8 cellular contexts compared by ENCODE assay signal in the genomic region with DNA sequence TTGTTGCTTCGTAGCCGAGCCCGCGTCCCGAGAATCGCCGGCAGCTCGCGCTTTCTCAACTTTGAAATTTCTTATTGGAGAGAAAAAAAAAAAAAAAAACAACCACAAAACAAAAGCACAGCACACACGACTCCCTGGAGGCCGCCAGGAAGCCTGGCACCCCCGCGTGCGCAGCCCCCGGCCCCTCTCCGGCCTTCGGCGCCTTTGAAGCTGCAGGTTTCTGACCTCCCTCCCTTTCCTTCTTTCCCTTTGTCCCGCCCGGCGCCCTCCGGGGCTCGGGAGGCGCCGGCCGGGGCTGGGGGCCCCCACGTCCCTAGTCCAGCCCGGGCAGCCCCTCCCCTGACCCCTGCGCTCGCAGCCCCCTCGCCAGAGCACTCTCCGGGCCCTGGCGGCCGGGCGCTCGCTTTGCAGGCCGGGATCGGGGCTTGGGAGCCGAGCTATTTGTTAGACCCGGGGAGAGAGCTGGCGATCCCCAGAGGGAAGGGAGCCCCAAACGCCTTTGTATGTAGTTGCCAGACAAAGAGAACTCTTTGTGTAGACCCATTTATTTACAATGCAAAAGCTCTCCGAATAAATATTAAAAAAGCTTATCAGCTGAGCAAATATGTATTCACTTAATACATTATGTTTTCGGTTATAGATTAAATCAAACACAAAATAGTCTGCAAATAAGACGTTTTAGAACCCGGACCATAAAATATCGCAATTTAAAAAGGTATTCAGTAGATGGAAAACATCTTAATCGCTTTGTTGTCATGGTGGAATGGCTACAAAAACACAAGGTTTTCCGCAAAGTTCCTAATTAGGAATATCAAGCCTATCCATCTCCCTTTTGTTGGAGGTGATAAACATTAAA. TPM values are rescaled to one million over a fixed set of nuclear protein-coding genes. Genes with fewer than 3 reads are reported as not detected.
DNase-seq lines count a peak whose midpoint lies in the region; ATAC-seq, FAIRE-seq and TF ChIP-seq lines count a peak whose summit lies in the region.

No MANE protein-coding gene starts in this region.

- peak; percentile 79 for DNase-seq in SK-MEL-5 (ENCODE audit: low read depth, low spot score)
- peak; percentile 65 for DNase-seq in endothelial cell of umbilical vein (ENCODE audit: low read depth, low spot score)
- DNase-seq in naive B cell, result no peak

- peak overlapping the region; percentile 85 to 99 (median 97) for H3K27ac ChIP-seq in BLaER1 treated with 17β-estradiol and CSF1 and Interleukin-3, amounts not matched to agents 10 nM and 100 nM
- H3K27ac ChIP-seq in HEK293 (ENCODE audit: extremely low read depth, low read depth, low read length) (peak overlapping the region; percentile 100), endothelial cell of umbilical vein (ENCODE audit: insufficient read depth, low read depth, low read length) (peak overlapping the region; percentile 85)

- peaks cover 4 to 36% (median 17%) of the 10 kb centered on the region in 11 experiments; a peak in 18 of 22 replicates for H4K20me1 ChIP-seq in BLaER1 treated with 17β-estradiol and CSF1 and Interleukin-3, amounts not matched to agents 10 nM and 100 nM
- H4K20me1 ChIP-seq in endothelial cell of umbilical vein (replicated peaks; ENCODE audit: control insufficient read depth, extremely low read depth, insufficient read depth, low read length), result no peaks in the 10 kb centered on the region

- no peak for TF ChIP-seq POLR2A in endothelial cell of umbilical vein (IDR thresholded peaks at IDR 0.05; ENCODE audit: low read depth, low read length)

- CTCF ChIA-PET in HEK293 (lab: Yijun Ruan, JAX) (interaction anchor here (0.6 to 2.1 kb wide), 8 partner anchors 14 to 197 kb away, joined by 3 to 8 read pairs (median 4); no protein-coding TSS in a partner anchor), endothelial cell of umbilical vein (lab: Charles Lee) (interaction anchor here (0.6 to 7.3 kb wide), 13 partner anchors 12 to 142 kb away, joined by 3 to 58 read pairs (median 4); no protein-coding TSS in a partner anchor)

- H3K4me3 Mint-ChIP-seq in naive B cell, result peak overlapping the region; percentile 62 to 94 (median 78)

- ATAC-seq in naive B cell (ENCODE audit: low read depth in 2 of 2), result no peak
- no peak for ATAC-seq in GM21526 (IDR thresholded peaks at IDR 0.05; ENCODE audit: low FRiP score, unreplicated experiment)
- ATAC-seq in GM19324 (IDR thresholded peaks at IDR 0.05; ENCODE audit: low FRiP score, unreplicated experiment), result no peak
- no peak for ATAC-seq in GM18502 (IDR thresholded peaks at IDR 0.05; ENCODE audit: poor library complexity, unreplicated experiment)

- peak overlapping the region; percentile 91 to 99 (median 98) for H3K4me2 ChIP-seq in BLaER1 treated with 17β-estradiol and CSF1 and Interleukin-3, amounts not matched to agents 10 nM and 100 nM
- peak overlapping the region; percentile 91 for H3K4me2 ChIP-seq in endothelial cell of umbilical vein (ENCODE audit: insufficient read depth, low read length)

- H3K36me3 Mint-ChIP-seq in naive B cell, result peaks cover 0 to 7% of the 10 kb centered on the region in 2 donors

- H3K9me1 ChIP-seq in endothelial cell of umbilical vein (replicated peaks; ENCODE audit: control insufficient read depth, extremely low read depth, insufficient read depth, low read length), result no peaks in the 10 kb centered on the region

- H3K36me3 ChIP-seq in BLaER1 treated with 17β-estradiol and CSF1 and Interleukin-3, amounts not matched to agents 10 nM and 100 nM, result peaks cover 0 to 20% (median 0%) of the 10 kb centered on the region in 11 experiments; a peak in 1 of 22 replicates
- peaks cover 0 to 8% of the 10 kb centered on the region in 2 experiments; a peak in 1 of 3 replicates for H3K36me3 ChIP-seq in HEK293 (ENCODE audit: control insufficient read depth in 2 of 2, insufficient read depth in 1 of 2, low read length in 2 of 2)
- no peaks in the 10 kb centered on the region for H3K36me3 ChIP-seq in endothelial cell of umbilical vein (ENCODE audit: control insufficient read depth in 2 of 2, extremely low read depth in 1 of 2, insufficient read depth in 2 of 2, low read length in 2 of 2)

- H3K9ac ChIP-seq in BLaER1 treated with 17β-estradiol and CSF1 and Interleukin-3, amounts not matched to agents 10 nM and 100 nM, result peak overlapping the region; percentile 88 to 99 (median 96)
- peak overlapping the region; percentile 81 for H3K9ac ChIP-seq in endothelial cell of umbilical vein (replicated peaks; ENCODE audit: extremely low read depth, insufficient read depth, low read length)

- in situ Hi-C loops in SK-MEL-5 (cut with HindIII; ENCODE audit: low pct_unique_long_range_greater_than_20kb, low sequenced_read_pairs), result loop anchor here (10.0 kb wide), 1 partner anchor 117 kb away; a partner anchor contains a TSS

- H3K9me3 Mint-ChIP-seq in naive B cell, result peaks cover 0 to 2% (median 0%) of the 10 kb centered on the region in 7 donors

- intact Hi-C loops in endothelial cell of umbilical vein (cut with micrococcal nuclease), result no loop called here

- H3K27me3 Mint-ChIP-seq in naive B cell, result peaks cover 31 to 56% (median 34%) of the 10 kb centered on the region in 3 donors

- peak; percentile 77 for FAIRE-seq in endothelial cell of umbilical vein (lab: Jason Lieb, UNC)

- H2AFZ ChIP-seq in endothelial cell of umbilical vein (ENCODE audit: low read depth, low read length), result peak overlapping the region; percentile 53

- H3K4me1 ChIP-seq in BLaER1 treated with 17β-estradiol and CSF1 and Interleukin-3, amounts not matched to agents 10 nM and 100 nM, result peaks cover 29 to 69% (median 51%) of the 10 kb centered on the region in 10 experiments
- peaks cover 15% of the 10 kb centered on the region for H3K4me1 ChIP-seq in HEK293 (ENCODE audit: control insufficient read depth, insufficient read depth, low read length)
- peaks cover 36% of the 10 kb centered on the region for H3K4me1 ChIP-seq in endothelial cell of umbilical vein (ENCODE audit: control insufficient read depth, extremely low read depth, insufficient read depth, low read length)

- dilution Hi-C loops in endothelial cell of umbilical vein (cut with MboI; ENCODE audit: extremely low pct_ligation_motif_present, low sequenced_read_pairs), result no loop called here

- 0 out of 2 replicates have a peak, but pooled peaks have one; percentile 11 for TF ChIP-seq CTCF in HEK293 (tag by site-specific recombination; IDR thresholded peaks at IDR 0.05)
- peak; percentile 31 to 42 for TF ChIP-seq CTCF in endothelial cell of umbilical vein (IDR thresholded peaks at IDR 0.05; ENCODE audit: extremely low read depth in 1 of 2, insufficient read depth in 1 of 2, low read depth in 1 of 2, low read length in 2 of 2)

- POLR2A ChIA-PET in HEK293 (lab: Yijun Ruan, JAX), result interaction anchor here (0.6 to 6.5 kb wide), 28 partner anchors 12 to 1152 kb away, joined by 3 to 52 read pairs (median 4); a partner anchor contains a TSS
- POLR2A ChIA-PET in endothelial cell of umbilical vein (lab: Charles Lee), result interaction anchor here (0.7 to 1.3 kb wide), 3 partner anchors 14 to 115 kb away, joined by 4 to 6 read pairs (median 5); a partner anchor contains a TSS

- H3K27me3 ChIP-seq in BLaER1 treated with 17β-estradiol and CSF1 and Interleukin-3, amounts not matched to agents 10 nM and 100 nM, result peaks cover 0 to 9% (median 2%) of the 10 kb centered on the region in 11 experiments; a peak in 10 of 22 replicates
- H3K27me3 ChIP-seq in endothelial cell of umbilical vein (ENCODE audit: control insufficient read depth in 2 of 2, insufficient read depth in 2 of 2, low read length in 2 of 2), result no peaks in the 10 kb centered on the region

- H3K4me1 Mint-ChIP-seq in naive B cell, result peaks cover 30 to 44% (median 39%) of the 10 kb centered on the region in 3 donors

- no peaks in the 10 kb centered on the region for H3K9me3 ChIP-seq in BLaER1 treated with 17β-estradiol and CSF1 and Interleukin-3, amounts not matched to agents 10 nM and 100 nM (replicated peaks in 1 of 11)
- H3K9me3 ChIP-seq in HEK293 (ENCODE audit: control insufficient read depth, insufficient read depth, low read depth, low read length), result no peaks in the 10 kb centered on the region
- H3K9me3 ChIP-seq in endothelial cell of umbilical vein (replicated peaks; ENCODE audit: control insufficient read depth, insufficient read depth, low read length), result no peaks in the 10 kb centered on the region

- H3K27ac Mint-ChIP-seq in naive B cell, result peak overlapping the region in 4 of 6 donors; percentile 23 to 87 (median 78)

- peaks cover 46% of the 10 kb centered on the region for H3K79me2 ChIP-seq in endothelial cell of umbilical vein (ENCODE audit: control insufficient read depth, insufficient read depth, low read length)

- peak overlapping the region; percentile 74 to 96 (median 86) for H3K4me3 ChIP-seq in BLaER1 treated with 17β-estradiol and CSF1 and Interleukin-3, amounts not matched to agents 10 nM and 100 nM
- H3K4me3 ChIP-seq in HEK293 (ENCODE audit: low read depth, low read length) (peak overlapping the region; percentile 92), endothelial cell of umbilical vein (replicated peaks in 1 of 3; ENCODE audit: insufficient read depth in 1 of 3, low read depth in 1 of 3, low read length in 3 of 3) (peak overlapping the region; percentile 60 to 77 (median 76))

- BruUV-seq in endothelial cell of umbilical vein (replicated peaks; lab: Mats Ljungman, UMichigan), result no TSS peak

TF ChIP-seq in HEK293, 187 proteins besides CTCF, POLR2A, EP300 and RAD21 (continues in another document):
- TF ChIP-seq SP2 (tag by site-specific recombination; IDR thresholded peaks at IDR 0.05) (peak; percentile 56), ZNF76 (tag by site-specific recombination; IDR thresholded peaks at IDR 0.05; ENCODE audit: borderline replicate concordance, low read depth) (peak; percentile 72), KLF7 (tag by site-specific recombination; IDR thresholded peaks at IDR 0.05; ENCODE audit: borderline replicate concordance) (no peak)

TF ChIP-seq in endothelial cell of umbilical vein, 7 proteins besides CTCF, POLR2A, EP300 and RAD21 (continues in another document):
- TF ChIP-seq POLR2AphosphoS5 (IDR thresholded peaks at IDR 0.05; ENCODE audit: insufficient read depth, low read depth, low read length), result no peak
- TF ChIP-seq JUN (IDR thresholded peaks at IDR 0.05; ENCODE audit: borderline replicate concordance, insufficient read depth, insufficient read length, low read depth), result no peak

RNA-seq across cellular contexts. Expression of a gene that starts 2.3 kb away (rescaled TPM):
- 15.4 and 19.1 TPM in 2 replicates for total RNA-seq in SK-MEL-5 (2014; rRNA removed; shearing (Covaris generic))
- polyA plus RNA-seq in SK-MEL-5 (2015; cell fraction: cytosol; rRNA removed), result 64.9 and 83.0 TPM in 2 replicates
- polyA plus RNA-seq in SK-MEL-5 (2015; cell fraction: nucleus; rRNA removed), result 202 and 203 TPM in 2 replicates
- 10.3 and 11.6 TPM in 2 replicates for total RNA-seq in endothelial cell of umbilical vein
- polyA plus RNA-seq in endothelial cell of umbilical vein, result 4.7 and 7.1 TPM in 2 replicates
- 3.4 and 5.1 TPM in 2 replicates for polyA plus RNA-seq in endothelial cell of umbilical vein (2011; cell fraction: cytosol; rRNA removed)
- polyA plus RNA-seq in endothelial cell of umbilical vein (2011; cell fraction: nucleus; rRNA removed), result 15.2 and 19.3 TPM in 2 replicates
- polyA plus RNA-seq in endothelial cell of umbilical vein (2012), result 3.5 and 3.7 TPM in 2 replicates
- polyA minus RNA-seq in endothelial cell of umbilical vein, result 7.4 and 14.0 TPM in 2 replicates
- 8.7 TPM for polyA minus RNA-seq in endothelial cell of umbilical vein (2011; cell fraction: cytosol; rRNA and poly(A)+ RNA removed)
- 3.3 and 10.0 TPM in 2 replicates for polyA minus RNA-seq in endothelial cell of umbilical vein (2011; cell fraction: nucleus; rRNA and poly(A)+ RNA removed)
- under 1 TPM in 1 of 6 donors, not detected in 5; 0.07 TPM for polyA plus RNA-seq in naive B cell (ENCODE audit: low read depth in 6 of 6)
